ENCODE assay signal across 7 cellular contexts in genomic region chr5:139527896-139528467, GRCh38. TPM values are rescaled to one million over a fixed set of nuclear protein-coding genes. Genes with fewer than 3 reads are reported as not detected.
"Had no signal": no experiment of that assay in that cellular context is flagged by ENCODE, and none has a peak within 500 bp of the region (broad histone marks: within the 10 kb centered on the region; RNA-seq: fewer than 3 reads in every experiment).

No MANE protein-coding gene starts in this region.

RNA-seq across cellular contexts. Expression of gene SMIM33, which starts 57.2 kb away (rescaled TPM):
- total RNA-seq: astrocyte, cardiac muscle cell, LHCN-M2, M059J, PC-9, RPMI7951 had no signal
- polyA plus RNA-seq: cardiac muscle cell, SK-N-SH had no signal
